8 cellular contexts compared by ENCODE assay signal in the genomic region with DNA sequence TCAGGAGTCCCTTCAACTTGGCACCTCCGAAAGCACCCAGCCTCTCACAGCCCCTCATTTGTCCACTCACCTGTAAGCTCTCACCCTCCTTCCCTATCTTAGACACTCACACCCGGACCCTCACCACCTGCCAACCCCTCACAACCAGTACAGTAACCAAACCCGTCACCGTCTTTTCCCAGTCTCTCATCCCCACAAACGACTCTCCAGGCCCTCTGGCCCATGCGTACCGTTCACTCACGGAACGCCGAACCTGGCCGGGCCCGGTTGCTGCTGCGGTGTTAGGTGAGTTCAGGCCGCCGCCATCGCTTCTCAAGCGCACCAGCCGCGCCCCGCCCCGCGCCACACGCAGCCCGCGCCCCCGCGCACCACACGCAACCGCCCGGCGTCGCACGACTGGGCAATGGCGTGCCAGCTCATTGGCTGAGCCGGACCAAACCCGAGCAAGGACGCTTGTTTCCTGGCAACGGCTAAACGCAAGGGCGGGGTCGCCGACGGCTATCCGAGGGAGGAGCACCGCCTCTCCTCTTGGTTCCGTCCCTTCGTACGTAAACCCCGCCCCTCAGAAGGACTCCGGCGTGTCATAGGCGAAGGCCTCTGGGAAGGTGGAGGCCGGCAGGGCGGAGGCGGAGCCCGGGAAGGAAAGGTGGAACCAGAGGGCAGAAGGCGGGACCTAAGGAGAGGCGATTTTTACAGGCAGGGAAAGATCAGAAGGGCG. TPM values are rescaled to one million over a fixed set of nuclear protein-coding genes. Genes with fewer than 3 reads are reported as not detected.
DNase-seq lines count a peak whose midpoint lies in the region; ATAC-seq and TF ChIP-seq lines count a peak whose summit lies in the region.

A gene (minus strand): TSS at position 323 of the 718 bp plus-strand sequence. CDS start 10,120 bp downstream, outside the sequence.

- peaks cover 42% of the 10 kb centered on the region for H3K4me1 Mint-ChIP-seq in activated T-cell treated with anti-CD3 and anti-CD28 coated beads, Interleukin-2, amount 50 U/mL, for 4 hours (ENCODE audit: low read depth)

- intact Hi-C loops in Panc1 (cut with micrococcal nuclease; ENCODE audit: unreplicated experiment): no loop called here

- POLR2A ChIA-PET in Panc1 (lab: Charles Lee): interaction anchor here (0.7 kb wide), 1 partner anchor 18 kb away, joined by 3 read pairs; no protein-coding TSS in a partner anchor

- in situ Hi-C loops in KBM-7 (cut with MboI; ENCODE audit: low pct_unique_long_range_greater_than_20kb, low sequenced_read_pairs) (no loop called here), Panc1 (cut with HindIII; ENCODE audit: low pct_unique_long_range_greater_than_20kb, low sequenced_read_pairs) (no loop called here)

- ATAC-seq in GM21717 (IDR thresholded peaks at IDR 0.05; ENCODE audit: unreplicated experiment): peak; percentile 97
- ATAC-seq in Panc1: peak; percentile 96
- peak; percentile 91 to 93 for ATAC-seq in activated T-cell treated with anti-CD3 and anti-CD28 coated beads, Interleukin-2, amount 50 U/mL, for 4 hours

- H3K27me3 ChIP-seq in Panc1 (ENCODE audit: control insufficient read depth, insufficient read depth, low read length): peaks cover 3% of the 10 kb centered on the region; the same call in 1 of the 2 replicates
- H3K27me3 ChIP-seq in esophagus (ENCODE audit: control insufficient read depth in 1 of 2, insufficient read depth in 2 of 2, low read length in 2 of 2): no peaks in the 10 kb centered on the region
- H3K27me3 ChIP-seq in mucosa of stomach (ENCODE audit: control insufficient read depth, insufficient read depth, low read length): no peaks in the 10 kb centered on the region

- DNase-seq in DMS153 treated with DMSO at 0.1 percent for 48 hours (lab: John Stamatoyannopoulos, UW; ENCODE audit: unreplicated experiment): peak; percentile 100
- DNase-seq in KBM-7: peak; percentile 100
- DNase-seq in Panc1 (ENCODE audit: low read depth, low spot score): peak; percentile 100
- DNase-seq in activated T-cell treated with anti-CD3 and anti-CD28 coated beads, Interleukin-2, amount 50 U/mL, for 4 hours: peak; percentile 98
- peak; percentile 97 for DNase-seq in stimulated activated CD8-positive, alpha-beta memory T cell treated with anti-CD3 and anti-CD28 coated beads, Interleukin-7, amount 100 ng/mL, for 24 hours (ENCODE audit: low read depth)

- H3K27ac ChIP-seq in Panc1 (ENCODE audit: low read length): peak within 1 kb of the TSS; percentile 90
- peak within 1 kb of the TSS; percentile 95 to 97 for H3K27ac ChIP-seq in esophagus (ENCODE audit: low read depth in 2 of 2, low read length in 1 of 2)

- H3K36me3 ChIP-seq in Panc1 (ENCODE audit: control insufficient read depth, insufficient read depth, low read length) (no peaks in the 10 kb centered on the region; the same call in 1 of the 2 replicates), esophagus (ENCODE audit: control insufficient read depth in 2 of 2, insufficient read depth in 2 of 2, low read length in 1 of 2) (peaks cover 0 to 2% of the 10 kb centered on the region in 2 donors), mucosa of stomach (ENCODE audit: control insufficient read depth, insufficient read depth, low read length) (no peaks in the 10 kb centered on the region)

- no peak for TF ChIP-seq CTCF in Panc1 (IDR thresholded peaks at IDR 0.05)

- H3K4me1 ChIP-seq in Panc1 (ENCODE audit: control insufficient read depth, insufficient read depth, low read length) (peaks cover 11% of the 10 kb centered on the region), esophagus (ENCODE audit: control insufficient read depth in 2 of 2, insufficient read depth in 2 of 2, low read length in 1 of 2) (no peaks in the 10 kb centered on the region), mucosa of stomach (ENCODE audit: control insufficient read depth, insufficient read depth, low read length) (peaks cover 26% of the 10 kb centered on the region)

- CTCF ChIA-PET in Panc1 (lab: Charles Lee): interaction anchor here (0.6 to 1.6 kb wide), 2 partner anchors 54 to 129 kb away, joined by 5 to 8 read pairs; no protein-coding TSS in a partner anchor

- H3K36me3 Mint-ChIP-seq in activated T-cell treated with anti-CD3 and anti-CD28 coated beads, Interleukin-2, amount 50 U/mL, for 4 hours (ENCODE audit: insufficient read depth): no peaks in the 10 kb centered on the region

- no peaks in the 10 kb centered on the region for H3K27me3 Mint-ChIP-seq in activated T-cell treated with anti-CD3 and anti-CD28 coated beads, Interleukin-2, amount 50 U/mL, for 4 hours (ENCODE audit: low read depth)

- WGBS in esophagus, 2 donors: 1% methylated on average over 59 of the region's 59 CpGs

- H3K4me3 ChIP-seq in Panc1 (ENCODE audit: low read depth in 2 of 2, low read length in 2 of 2) (peak within 1 kb of the TSS; percentile 66 to 91), esophagus (ENCODE audit: low read depth in 1 of 2, low read length in 2 of 2) (peak within 1 kb of the TSS; percentile 87 to 88), mucosa of stomach (ENCODE audit: low read length) (peak within 1 kb of the TSS; percentile 81)

- no TSS peak for BruUV-seq in Panc1 (replicated peaks; lab: Mats Ljungman, UMichigan)

- H3K9ac ChIP-seq in mucosa of stomach (ENCODE audit: low read length): peak within 1 kb of the TSS; percentile 97

- H3K9me3 ChIP-seq in Panc1 (ENCODE audit: control insufficient read depth, insufficient read depth, low read depth, low read length) (no peaks in the 10 kb centered on the region), esophagus (ENCODE audit: control insufficient read depth in 2 of 2, insufficient read depth in 1 of 2, low read depth in 1 of 2, low read length in 1 of 2) (no peaks in the 10 kb centered on the region), mucosa of stomach (ENCODE audit: control insufficient read depth, low read length) (no peaks in the 10 kb centered on the region)

- no peaks in the 10 kb centered on the region for H3K9me3 Mint-ChIP-seq in activated T-cell treated with anti-CD3 and anti-CD28 coated beads, Interleukin-2, amount 50 U/mL, for 4 hours

- H3K4me3 Mint-ChIP-seq in activated T-cell treated with anti-CD3 and anti-CD28 coated beads, Interleukin-2, amount 50 U/mL, for 4 hours: peak within 1 kb of the TSS; percentile 94

RNA-seq across cellular contexts. Expression of the gene that starts here (rescaled TPM):
- total RNA-seq in Panc1 (2021; ENCODE audit: unreplicated experiment): 42.8 TPM
- polyA plus RNA-seq in Panc1 (2012; ENCODE audit: insufficient read length): 47.5 TPM
- 10 to 100 TPM; 21.5 to 27.1 (median 22.9) TPM for total RNA-seq in activated T-cell treated with anti-CD3 and anti-CD28 coated beads, Interleukin-2, amount 50 U/mL, for 4 hours
- polyA plus RNA-seq in esophagus: 10 to 100 TPM; 18.6 to 31.7 TPM

Comparison
In these comparisons a context has a peak if more than half of its experiments do, and no peak if none do; other contexts are left out.
1. Peak in every context shown above with its lines: DNase-seq, ATAC-seq, H3K4me3 ChIP-seq and H3K27ac ChIP-seq.